Comparison of ENCODE assay signal across 8 cellular contexts in genomic region chr17:76272541-76273434, GRCh38. TPM values are rescaled to one million over a fixed set of nuclear protein-coding genes. Genes with fewer than 3 reads are reported as not detected.
A peak's percentile ranks its signal among the peaks of the same experiment; 100 is the strongest.
DNase-seq lines count a peak whose midpoint lies in the region; ATAC-seq and TF ChIP-seq lines count a peak whose summit lies in the region.

No MANE protein-coding gene starts in this region.

- H3K4me3 ChIP-seq in mesenchymal stem cell (ENCODE audit: insufficient read depth in 1 of 2, low read depth in 1 of 2, low read length in 2 of 2) = no peak overlapping the region
- peak overlapping the region; percentile 23 to 25 for H3K4me3 ChIP-seq in tibial artery

- peak overlapping the region; percentile 92 for H3K4me3 Mint-ChIP-seq in activated T-cell treated with anti-CD3 and anti-CD28 coated beads, Interleukin-2, amount 50 U/mL, for 24 hours

- ATAC-seq in GM19025 (IDR thresholded peaks at IDR 0.05; ENCODE audit: low read depth, unreplicated experiment) (peak; percentile 17), HG02943 (IDR thresholded peaks at IDR 0.05; ENCODE audit: low read depth, unreplicated experiment) (peak; percentile 10)

- H3K4me1 ChIP-seq in mesenchymal stem cell (ENCODE audit: control insufficient read depth, insufficient read depth, low read depth, low read length) (peaks cover 71% of the 10 kb centered on the region), tibial artery (peaks cover 0 to 55% (median 34%) of the 10 kb centered on the region in 4 donors)

- H3K18ac ChIP-seq in mesenchymal stem cell (ENCODE audit: low read depth in 1 of 2, low read length in 2 of 2) = no peak overlapping the region

- TF ChIP-seq CTCF in tibial artery (IDR thresholded peaks at IDR 0.05) = no peak

- H2BK15ac ChIP-seq in mesenchymal stem cell (ENCODE audit: low read depth, poor library complexity, severe bottlenecking) = no peak overlapping the region

- H3K27ac Mint-ChIP-seq in activated T-cell treated with anti-CD3 and anti-CD28 coated beads, Interleukin-2, amount 50 U/mL, for 24 hours = peak overlapping the region; percentile 99

- H2AFZ ChIP-seq in mesenchymal stem cell (ENCODE audit: low read depth, low read length) = no peak overlapping the region

- 89% methylated on average over 16 of the region's 19 CpGs for WGBS in mesenchymal stem cell

- no peak overlapping the region for H3K27ac ChIP-seq in mesenchymal stem cell (ENCODE audit: low read length, poor library complexity, severe bottlenecking)
- H3K27ac ChIP-seq in tibial artery = no peak overlapping the region

- H3K9me3 ChIP-seq in mesenchymal stem cell (ENCODE audit: control insufficient read depth, low read length) (no peaks in the 10 kb centered on the region), tibial artery (no peaks in the 10 kb centered on the region)

- H3K23ac ChIP-seq in mesenchymal stem cell (ENCODE audit: low read length in 2 of 2) = no peak overlapping the region

- no peak overlapping the region for H2BK120ac ChIP-seq in mesenchymal stem cell (ENCODE audit: low read depth, low read length)

- no peaks in the 10 kb centered on the region for H3K27me3 Mint-ChIP-seq in activated T-cell treated with anti-CD3 and anti-CD28 coated beads, Interleukin-2, amount 50 U/mL, for 24 hours

- peaks cover 82% of the 10 kb centered on the region for H3K4me1 Mint-ChIP-seq in activated T-cell treated with anti-CD3 and anti-CD28 coated beads, Interleukin-2, amount 50 U/mL, for 24 hours (ENCODE audit: low read depth)

- peak overlapping the region; percentile 61 for H3K9ac ChIP-seq in mesenchymal stem cell (ENCODE audit: low read length)

- H3K9me3 Mint-ChIP-seq in activated T-cell treated with anti-CD3 and anti-CD28 coated beads, Interleukin-2, amount 50 U/mL, for 24 hours = no peaks in the 10 kb centered on the region

- no peak overlapping the region for H3K4ac ChIP-seq in mesenchymal stem cell (ENCODE audit: low read depth in 1 of 2, low read length in 2 of 2)

- no peak overlapping the region for H4K8ac ChIP-seq in mesenchymal stem cell (ENCODE audit: low read length)

- H3K36me3 Mint-ChIP-seq in activated T-cell treated with anti-CD3 and anti-CD28 coated beads, Interleukin-2, amount 50 U/mL, for 24 hours (ENCODE audit: low read depth) = peaks cover 37% of the 10 kb centered on the region

- intact Hi-C loops in tibial artery (cut with DNase I; ENCODE audit: low total_unique reads) = loop anchor here (10.0 kb wide), 1 partner anchor 368 kb away; the partner anchor contains the start of gene MRPL38

- peaks cover 16% of the 10 kb centered on the region for H3K79me1 ChIP-seq in mesenchymal stem cell (replicated peaks; ENCODE audit: low read length, poor library complexity, severe bottlenecking)

- no peak overlapping the region for H2BK12ac ChIP-seq in mesenchymal stem cell (ENCODE audit: low read length in 2 of 2)

- H3K36me3 ChIP-seq in mesenchymal stem cell (ENCODE audit: control insufficient read depth in 1 of 2, insufficient read depth in 2 of 2, low read depth in 1 of 2, low read length in 2 of 2) (peaks cover 16 to 55% of the 10 kb centered on the region in 2 experiments), tibial artery (peaks cover 0 to 26% (median 24%) of the 10 kb centered on the region in 3 donors)

- no peak overlapping the region for H3K4me2 ChIP-seq in mesenchymal stem cell (ENCODE audit: low read length, poor library complexity, severe bottlenecking)

- H3K27me3 ChIP-seq in mesenchymal stem cell (ENCODE audit: control insufficient read depth in 1 of 2, insufficient read depth in 1 of 2, low read length in 2 of 2) (no peaks in the 10 kb centered on the region), tibial artery (no peaks in the 10 kb centered on the region)

- H2AK5ac ChIP-seq in mesenchymal stem cell (ENCODE audit: low read length, severe bottlenecking) = peak overlapping the region; percentile 47

- peak overlapping the region; percentile 3 for H2BK5ac ChIP-seq in mesenchymal stem cell (ENCODE audit: low read depth, low read length, poor library complexity, severe bottlenecking)

- DNase-seq in activated T-cell treated with anti-CD3 and anti-CD28 coated beads, Interleukin-2, amount 50 U/mL, for 24 hours = no peak
- DNase-seq in mesenchymal stem cell (peak; percentile 52), tibial artery (no peak), amygdala (lab: John Stamatoyannopoulos, UW) (no peak), Ammon's horn (ENCODE audit: low spot score) (no peak), NK-92 (lab: John Stamatoyannopoulos, UW; ENCODE audit: unreplicated experiment) (no peak)

- H4K91ac ChIP-seq in mesenchymal stem cell (ENCODE audit: low read length) = no peak overlapping the region

- H3K14ac ChIP-seq in mesenchymal stem cell (ENCODE audit: low read length in 2 of 2) = no peak overlapping the region

RNA-seq across cellular contexts. Expression of gene UBALD2, which starts 7.6 kb away (rescaled TPM):
- polyA plus RNA-seq in mesenchymal stem cell (2013, experiment 1 of 2) = 74.6 TPM
- 80.5 TPM for polyA plus RNA-seq in mesenchymal stem cell (2013, experiment 2 of 2)

RNA-seq across cellular contexts. Expression of gene RNF157, which starts 32.5 kb away (rescaled TPM):
- polyA plus RNA-seq in mesenchymal stem cell (2013, experiment 1 of 2) = 5.8 TPM
- polyA plus RNA-seq in mesenchymal stem cell (2013, experiment 2 of 2) = 5.5 TPM

RNA-seq across cellular contexts. Expression of gene QRICH2, which starts 35.3 kb away (rescaled TPM):
- polyA plus RNA-seq in mesenchymal stem cell (2013, experiment 1 of 2) = 0.57 TPM
- polyA plus RNA-seq in mesenchymal stem cell (2013, experiment 2 of 2) = 0.41 TPM

Comparison
In these comparisons a context has a peak if more than half of its experiments do, and no peak if none do; other contexts are left out.
1. H3K4me3 ChIP-seq: peak in tibial artery (2 of 2); none in mesenchymal stem cell (0 of 2).